Comparison of ENCODE assay signal across 1 cellular context in genomic region chr17:49708515-49709161, GRCh38.
TF ChIP-seq lines count a peak whose summit lies in the region.

No MANE protein-coding gene starts in this region.

TF ChIP-seq in HepG2, 621 proteins besides CTCF, POLR2A, EP300 and RAD21 (continues in another document):
- 0 out of 2 replicates have a peak, but pooled peaks have one; percentile 25 for TF ChIP-seq E2F5 (CRISPR knock-in tag; conservative IDR thresholded peaks at IDR 0.05)
- TF ChIP-seq ZNF292 (CRISPR knock-in tag; IDR thresholded peaks at IDR 0.05; ENCODE audit: borderline replicate concordance, low read depth), result no peak
- TF ChIP-seq SAFB2 (CRISPR knock-in tag; IDR thresholded peaks at IDR 0.05; ENCODE audit: borderline replicate concordance, low read depth), result 0 out of 2 replicates have a peak, but pooled peaks have one; percentile 15
- TF ChIP-seq, protein P1, sequence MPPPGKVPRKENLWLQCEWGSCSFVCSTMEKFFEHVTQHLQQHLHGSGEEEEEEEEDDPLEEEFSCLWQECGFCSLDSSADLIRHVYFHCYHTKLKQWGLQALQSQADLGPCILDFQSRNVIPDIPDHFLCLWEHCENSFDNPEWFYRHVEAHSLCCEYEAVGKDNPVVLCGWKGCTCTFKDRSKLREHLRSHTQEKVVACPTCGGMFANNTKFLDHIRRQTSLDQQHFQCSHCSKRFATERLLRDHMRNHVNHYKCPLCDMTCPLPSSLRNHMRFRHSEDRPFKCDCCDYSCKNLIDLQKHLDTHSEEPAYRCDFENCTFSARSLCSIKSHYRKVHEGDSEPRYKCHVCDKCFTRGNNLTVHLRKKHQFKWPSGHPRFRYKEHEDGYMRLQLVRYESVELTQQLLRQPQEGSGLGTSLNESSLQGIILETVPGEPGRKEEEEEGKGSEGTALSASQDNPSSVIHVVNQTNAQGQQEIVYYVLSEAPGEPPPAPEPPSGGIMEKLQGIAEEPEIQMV (CRISPR knock-in tag; IDR thresholded peaks at IDR 0.05; ENCODE audit: low read depth), result 0 out of 2 replicates have a peak, but pooled peaks have one; percentile 2
- peak; percentile 83; the same call in 1 of the 2 replicates for TF ChIP-seq ZNF230 (CRISPR knock-in tag; IDR thresholded peaks at IDR 0.05)
- peak; percentile 75 for TF ChIP-seq ZNF343 (CRISPR knock-in tag; IDR thresholded peaks at IDR 0.05)
- 0 out of 2 replicates have a peak, but pooled peaks have one; percentile 11 for TF ChIP-seq BRD4 (CRISPR knock-in tag; IDR thresholded peaks at IDR 0.05)
- TF ChIP-seq, protein P2, sequence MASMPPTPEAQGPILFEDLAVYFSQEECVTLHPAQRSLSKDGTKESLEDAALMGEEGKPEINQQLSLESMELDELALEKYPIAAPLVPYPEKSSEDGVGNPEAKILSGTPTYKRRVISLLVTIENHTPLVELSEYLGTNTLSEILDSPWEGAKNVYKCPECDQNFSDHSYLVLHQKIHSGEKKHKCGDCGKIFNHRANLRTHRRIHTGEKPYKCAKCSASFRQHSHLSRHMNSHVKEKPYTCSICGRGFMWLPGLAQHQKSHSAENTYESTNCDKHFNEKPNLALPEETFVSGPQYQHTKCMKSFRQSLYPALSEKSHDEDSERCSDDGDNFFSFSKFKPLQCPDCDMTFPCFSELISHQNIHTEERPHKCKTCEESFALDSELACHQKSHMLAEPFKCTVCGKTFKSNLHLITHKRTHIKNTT (CRISPR knock-in tag; IDR thresholded peaks at IDR 0.05), result no peak
- no peak for TF ChIP-seq ATAD3A (CRISPR knock-in tag; IDR thresholded peaks at IDR 0.05)
- TF ChIP-seq DMTF1 (CRISPR knock-in tag; IDR thresholded peaks at IDR 0.05), result peak; percentile 88; the same call in 1 of the 2 replicates
- TF ChIP-seq JUN (CRISPR knock-in tag; IDR thresholded peaks at IDR 0.05), result peak; percentile 24; the same call in 1 of the 2 replicates
- 0 out of 2 replicates have a peak, but pooled peaks have one; percentile 24 for TF ChIP-seq ZFP41 (CRISPR knock-in tag; IDR thresholded peaks at IDR 0.05; ENCODE audit: borderline replicate concordance)
- no peak for TF ChIP-seq GZF1 (CRISPR knock-in tag; IDR thresholded peaks at IDR 0.05)
- no peak for TF ChIP-seq SRY (CRISPR knock-in tag; IDR thresholded peaks at IDR 0.05)
- TF ChIP-seq KDM4B (CRISPR knock-in tag; IDR thresholded peaks at IDR 0.05), result no peak
- TF ChIP-seq SOX13 (IDR thresholded peaks at IDR 0.05), result no peak
- 0 out of 4 replicates have a peak, but pooled peaks of 1 of the 2 experiments have one; percentile 26 for TF ChIP-seq SOX13 (CRISPR knock-in tag; conservative IDR thresholded peaks at IDR 0.05 in 1 of 2, IDR thresholded peaks at IDR 0.05 in 1 of 2)
- TF ChIP-seq, protein P3, sequence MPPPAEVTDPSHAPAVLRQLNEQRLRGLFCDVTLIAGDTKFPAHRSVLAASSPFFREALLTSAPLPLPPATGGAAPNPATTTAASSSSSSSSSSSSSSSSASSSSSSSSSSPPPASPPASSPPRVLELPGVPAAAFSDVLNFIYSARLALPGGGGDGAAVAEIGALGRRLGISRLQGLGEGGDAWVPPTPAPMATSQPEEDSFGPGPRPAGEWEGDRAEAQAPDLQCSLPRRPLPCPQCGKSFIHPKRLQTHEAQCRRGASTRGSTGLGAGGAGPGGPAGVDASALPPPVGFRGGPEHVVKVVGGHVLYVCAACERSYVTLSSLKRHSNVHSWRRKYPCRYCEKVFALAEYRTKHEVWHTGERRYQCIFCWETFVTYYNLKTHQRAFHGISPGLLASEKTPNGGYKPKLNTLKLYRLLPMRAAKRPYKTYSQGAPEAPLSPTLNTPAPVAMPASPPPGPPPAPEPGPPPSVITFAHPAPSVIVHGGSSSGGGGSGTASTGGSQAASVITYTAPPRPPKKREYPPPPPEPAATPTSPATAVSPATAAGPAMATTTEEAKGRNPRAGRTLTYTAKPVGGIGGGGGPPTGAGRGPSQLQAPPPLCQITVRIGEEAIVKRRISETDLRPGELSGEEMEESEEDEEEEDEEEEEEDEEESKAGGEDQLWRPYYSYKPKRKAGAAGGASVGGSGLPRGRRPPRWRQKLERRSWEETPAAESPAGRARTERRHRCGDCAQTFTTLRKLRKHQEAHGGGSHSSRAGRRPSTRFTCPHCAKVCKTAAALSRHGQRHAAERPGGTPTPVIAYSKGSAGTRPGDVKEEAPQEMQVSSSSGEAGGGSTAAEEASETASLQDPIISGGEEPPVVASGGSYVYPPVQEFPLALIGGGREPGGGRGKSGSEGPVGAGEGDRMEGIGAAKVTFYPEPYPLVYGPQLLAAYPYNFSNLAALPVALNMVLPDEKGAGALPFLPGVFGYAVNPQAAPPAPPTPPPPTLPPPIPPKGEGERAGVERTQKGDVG (CRISPR knock-in tag; IDR thresholded peaks at IDR 0.05; ENCODE audit: borderline replicate concordance), result 0 out of 2 replicates have a peak, but pooled peaks have one; percentile 21
- no peak for TF ChIP-seq RARG (CRISPR knock-in tag; IDR thresholded peaks at IDR 0.05; ENCODE audit: low read depth)
- TF ChIP-seq ZNF556 (CRISPR knock-in tag; IDR thresholded peaks at IDR 0.05; ENCODE audit: borderline replicate concordance), result 0 out of 2 replicates have a peak, but pooled peaks have one; percentile 31
- TF ChIP-seq ETV6 (CRISPR knock-in tag; conservative IDR thresholded peaks at IDR 0.05), result 0 out of 2 replicates have a peak, but pooled peaks have one; percentile 38
- TF ChIP-seq ZNF841 (CRISPR knock-in tag; IDR thresholded peaks at IDR 0.05; ENCODE audit: borderline replicate concordance), result no peak
- TF ChIP-seq ZNF572 (CRISPR knock-in tag; IDR thresholded peaks at IDR 0.05), result 0 out of 2 replicates have a peak, but pooled peaks have one; percentile 63
- TF ChIP-seq NONO (IDR thresholded peaks at IDR 0.05), result no peak
- TF ChIP-seq NONO (CRISPR knock-in tag; conservative IDR thresholded peaks at IDR 0.05), result no peak
- TF ChIP-seq ZNF546 (CRISPR knock-in tag; conservative IDR thresholded peaks at IDR 0.05), result no peak
- 0 out of 2 replicates have a peak, but pooled peaks have one; percentile 8 for TF ChIP-seq ARNTL (CRISPR knock-in tag; IDR thresholded peaks at IDR 0.05)
- TF ChIP-seq IRF9 (CRISPR knock-in tag; IDR thresholded peaks at IDR 0.05; ENCODE audit: borderline replicate concordance), result 0 out of 2 replicates have a peak, but pooled peaks have one; percentile 7
- TF ChIP-seq SRSF1 (optimal IDR thresholded peaks at IDR 0.05; ENCODE audit: low read depth, low read length), result no peak
- TF ChIP-seq ZNF510 (CRISPR knock-in tag; IDR thresholded peaks at IDR 0.05; ENCODE audit: low read depth), result 0 out of 2 replicates have a peak, but pooled peaks have one; percentile 0
- TF ChIP-seq, protein P4, sequence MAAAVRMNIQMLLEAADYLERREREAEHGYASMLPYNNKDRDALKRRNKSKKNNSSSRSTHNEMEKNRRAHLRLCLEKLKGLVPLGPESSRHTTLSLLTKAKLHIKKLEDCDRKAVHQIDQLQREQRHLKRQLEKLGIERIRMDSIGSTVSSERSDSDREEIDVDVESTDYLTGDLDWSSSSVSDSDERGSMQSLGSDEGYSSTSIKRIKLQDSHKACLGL (CRISPR knock-in tag; IDR thresholded peaks at IDR 0.05), result no peak
- TF ChIP-seq ZNF709 (CRISPR knock-in tag; IDR thresholded peaks at IDR 0.05), result no peak
- TF ChIP-seq SNAPC4 (CRISPR knock-in tag; IDR thresholded peaks at IDR 0.05), result no peak; the same call in 1 of the 2 replicates
- TF ChIP-seq ZSCAN9 (CRISPR knock-in tag; IDR thresholded peaks at IDR 0.05; ENCODE audit: borderline replicate concordance), result no peak
- TF ChIP-seq ZNF558 (CRISPR knock-in tag; IDR thresholded peaks at IDR 0.05; ENCODE audit: borderline replicate concordance), result 0 out of 2 replicates have a peak, but pooled peaks have one; percentile 2
- peak; percentile 73; the same call in 1 of the 2 replicates for TF ChIP-seq CHD4 (IDR thresholded peaks at IDR 0.05; ENCODE audit: borderline replicate concordance, low read length)
- TF ChIP-seq ZNF34 (CRISPR knock-in tag; IDR thresholded peaks at IDR 0.05; ENCODE audit: borderline replicate concordance), result peak; percentile 60; the same call in 1 of the 2 replicates
- no peak for TF ChIP-seq ONECUT2 (CRISPR knock-in tag; IDR thresholded peaks at IDR 0.05)
- TF ChIP-seq ZNF564 (CRISPR knock-in tag; IDR thresholded peaks at IDR 0.05), result no peak
